Comparison of ENCODE assay signal across 22 cellular contexts in genomic region chr5:139283252-139284166, GRCh38. TPM values are rescaled to one million over a fixed set of nuclear protein-coding genes. Genes with fewer than 3 reads are reported as not detected.
DNase-seq lines count a peak whose midpoint lies in the region; ATAC-seq, FAIRE-seq and TF ChIP-seq lines count a peak whose summit lies in the region.
"Had no signal": no experiment of that assay in that cellular context is flagged by ENCODE, and none has a peak within 500 bp of the region (broad histone marks: within the 10 kb centered on the region; RNA-seq: fewer than 3 reads in every experiment).

No MANE protein-coding gene starts in this region.

- DNase-seq in GM12891 (ENCODE audit: insufficient read length, low spot score) (no peak), WTC11 (ENCODE audit: low spot score) (no peak), ureter (ENCODE audit: low spot score) (no peak), KG1 (lab: John Stamatoyannopoulos, UW) (no peak)
- DNase-seq in CD8-positive, alpha-beta memory T cell = no peak
- DNase-seq in central memory CD4-positive, alpha-beta T cell = no peak
- DNase-seq: activated CD4-positive, CD25-positive, alpha-beta regulatory T cell treated with anti-CD3 and anti-CD28 coated beads, Interleukin-2, amount 50 U/mL, for 72 hours; adrenal gland; brain microvascular endothelial cell; cortex of kidney; DMS79 treated with DMSO at 0.1 percent for 48 hours; KBM-7; kidney glomerular epithelial cell; NCI-H1436 treated with DMSO at 0.1 percent for 48 hours; NCI-H524; nucleus accumbens; stimulated activated CD4-positive, alpha-beta T cell treated with anti-CD3 and anti-CD28 coated beads, Interleukin-4, amount 100 ng/mL, for 1 hour; stimulated activated naive CD4-positive, alpha-beta T cell treated with Interleukin-2 at 50 U/mL for 16 hours had no signal

- TF ChIP-seq POLR2A in GM12891 (IDR thresholded peaks at IDR 0.05; ENCODE audit: low read depth, low read length) = peak; percentile 33

- H3K27me3 Mint-ChIP-seq in WTC11 (ENCODE audit: low read depth) = no peaks in the 10 kb centered on the region
- H3K27me3 Mint-ChIP-seq in CD8-positive, alpha-beta memory T cell = no peaks in the 10 kb centered on the region

- H3K4me2 ChIP-seq in DOHH2 (ENCODE audit: low read length) = no peak overlapping the region

- H3K9me3 Mint-ChIP-seq in WTC11 = no peaks in the 10 kb centered on the region
- H3K9me3 Mint-ChIP-seq in CD8-positive, alpha-beta memory T cell = peaks cover 0 to 8% (median 0%) of the 10 kb centered on the region in 5 donors

- peaks cover 15% of the 10 kb centered on the region for H3K4me1 Mint-ChIP-seq in WTC11
- H3K4me1 Mint-ChIP-seq in CD8-positive, alpha-beta memory T cell = peaks cover 0 to 7% (median 0%) of the 10 kb centered on the region in 3 donors

- no peaks in the 10 kb centered on the region for H3K9me2 ChIP-seq in DOHH2 (replicated peaks; ENCODE audit: control insufficient read depth, low read length)

- H3K27ac Mint-ChIP-seq in WTC11 = peak overlapping the region; percentile 46
- peak overlapping the region in 2 of 8 donors; percentile 3 to 32 for H3K27ac Mint-ChIP-seq in CD8-positive, alpha-beta memory T cell

- peaks cover 18% of the 10 kb centered on the region; the same call in 1 of the 2 replicates for H4K20me1 ChIP-seq in DOHH2 (ENCODE audit: control insufficient read depth, insufficient read depth, low read depth, low read length)

- no peaks in the 10 kb centered on the region for H3K9me3 ChIP-seq in DOHH2 (ENCODE audit: control insufficient read depth, insufficient read depth, low read length)
- H3K9me3 ChIP-seq in iPS-20b (ENCODE audit: insufficient read depth, low read depth, low read length) = no peaks in the 10 kb centered on the region
- H3K9me3 ChIP-seq in CD8-positive, alpha-beta memory T cell (ENCODE audit: low read length) = no peaks in the 10 kb centered on the region
- H3K9me3 ChIP-seq: adrenal gland had no signal

- H3K4me1 ChIP-seq in DOHH2 (ENCODE audit: control insufficient read depth, low read length) (peaks cover 32% of the 10 kb centered on the region), iPS-20b (ENCODE audit: insufficient read depth, low read length) (peaks cover 2% of the 10 kb centered on the region; the same call in 1 of the 2 replicates)
- H3K4me1 ChIP-seq in CD8-positive, alpha-beta memory T cell (ENCODE audit: insufficient read depth, low read length) = no peaks in the 10 kb centered on the region

- peaks cover 27% of the 10 kb centered on the region for H3K79me2 ChIP-seq in DOHH2 (ENCODE audit: control insufficient read depth, low read length)

- peaks cover 93% of the 10 kb centered on the region for H3F3A ChIP-seq in DOHH2 (ENCODE audit: control insufficient read depth, insufficient read depth)

- H3K36me3 ChIP-seq in DOHH2 (ENCODE audit: control insufficient read depth, low read length) (peaks cover 71% of the 10 kb centered on the region), iPS-20b (ENCODE audit: insufficient read depth, low read depth, low read length) (peaks cover 75% of the 10 kb centered on the region)
- peaks cover 14% of the 10 kb centered on the region for H3K36me3 ChIP-seq in CD8-positive, alpha-beta memory T cell (ENCODE audit: insufficient read depth, low read length)

- FAIRE-seq in GM12891 (lab: Jason Lieb, UNC) = peak; percentile 31
- FAIRE-seq: RCC 7860 had no signal

- ATAC-seq in WTC11 = no peak

- peak overlapping the region; percentile 8; the same call in 1 of the 2 replicates for H3K27ac ChIP-seq in DOHH2 (ENCODE audit: low read depth, low read length)
- H3K27ac ChIP-seq in iPS-20b (ENCODE audit: low read length) = no peak overlapping the region
- no peak overlapping the region for H3K27ac ChIP-seq in CD8-positive, alpha-beta memory T cell (ENCODE audit: low read depth, low read length)
- H3K27ac ChIP-seq: adrenal gland, brain microvascular endothelial cell, tibial nerve had no signal

- H3K9ac ChIP-seq in iPS-20b (ENCODE audit: low read depth, low read length) = 0 out of 2 replicates have a peak overlapping the region, but pooled peaks have one; percentile 13

- POLR2A ChIA-PET in WTC11 (lab: Charles Lee) = interaction anchor here (0.7 kb wide), 1 partner anchor 10 kb away, joined by 4 read pairs; no protein-coding TSS in a partner anchor
- POLR2A ChIA-PET in CD8-positive, alpha-beta memory T cell (lab: Charles Lee) = no interaction called here

- no peaks in the 10 kb centered on the region for H3K27me3 ChIP-seq in DOHH2 (ENCODE audit: control insufficient read depth, low read length)
- H3K27me3 ChIP-seq in iPS-20b (ENCODE audit: insufficient read depth, low read length) = no peaks in the 10 kb centered on the region
- H3K27me3 ChIP-seq in CD8-positive, alpha-beta memory T cell (ENCODE audit: insufficient read depth, low read length, poor library complexity, severe bottlenecking) = no peaks in the 10 kb centered on the region
- H3K27me3 ChIP-seq: adrenal gland, brain microvascular endothelial cell, tibial nerve had no signal

- TF ChIP-seq CTCF in DOHH2 (IDR thresholded peaks at IDR 0.05; ENCODE audit: low read depth, low read length, poor library complexity, severe bottlenecking) (no peak), WTC11 (IDR thresholded peaks at IDR 0.05) (no peak)

- CTCF ChIA-PET in WTC11 (lab: Charles Lee) = no interaction called here
- CTCF ChIA-PET in CD8-positive, alpha-beta memory T cell (lab: Charles Lee) = no interaction called here

- H3K36me3 Mint-ChIP-seq in WTC11 = peaks cover 78% of the 10 kb centered on the region
- peaks cover 13 to 59% (median 13%) of the 10 kb centered on the region in 3 donors for H3K36me3 Mint-ChIP-seq in CD8-positive, alpha-beta memory T cell

- H3K4me3 ChIP-seq in DOHH2 (ENCODE audit: low read length) = no peak overlapping the region
- H3K4me3 ChIP-seq in iPS-20b (ENCODE audit: low read length) = no peak overlapping the region
- no peak overlapping the region for H3K4me3 ChIP-seq in CD8-positive, alpha-beta memory T cell (ENCODE audit: low read length)
- H3K4me3 ChIP-seq: adrenal gland, tibial nerve had no signal

- H3K4me3 Mint-ChIP-seq in WTC11 = no peak overlapping the region
- H3K4me3 Mint-ChIP-seq in CD8-positive, alpha-beta memory T cell = no peak overlapping the region

TF ChIP-seq in GM12891, 5 proteins besides CTCF, POLR2A, EP300 and RAD21:
- TF ChIP-seq POU2F2 (IDR thresholded peaks at IDR 0.05; ENCODE audit: low read depth, low read length) (no peak), PAX5 (IDR thresholded peaks at IDR 0.05; ENCODE audit: insufficient read depth, low read length, severe bottlenecking) (no peak), TAF1 (IDR thresholded peaks at IDR 0.05; ENCODE audit: low read depth, low read length) (no peak), POLR2AphosphoS5 (IDR thresholded peaks at IDR 0.05; ENCODE audit: low read depth, low read length) (peak; percentile 43; the same call in 1 of the 2 replicates)

TF ChIP-seq in WTC11, 78 proteins besides CTCF, POLR2A, EP300 and RAD21 (continues in another document):
- TF ChIP-seq NR2C2 (CRISPR knock-in tag; IDR thresholded peaks at IDR 0.05) (no peak), NR3C1 (CRISPR knock-in tag; conservative IDR thresholded peaks at IDR 0.05; ENCODE audit: low read depth) (no peak), ZNF671 (CRISPR knock-in tag; IDR thresholded peaks at IDR 0.05) (0 out of 2 replicates have a peak, but pooled peaks have one; percentile 20), GABPB1 (CRISPR knock-in tag; IDR thresholded peaks at IDR 0.05) (no peak), TP53 (CRISPR knock-in tag; IDR thresholded peaks at IDR 0.05) (no peak), SMAD4 (CRISPR knock-in tag; IDR thresholded peaks at IDR 0.05) (no peak), JAZF1 (CRISPR knock-in tag; IDR thresholded peaks at IDR 0.05) (no peak), ATF3 (CRISPR knock-in tag; conservative IDR thresholded peaks at IDR 0.05) (no peak), USF2 (CRISPR knock-in tag; IDR thresholded peaks at IDR 0.05) (no peak), NFATC4 (CRISPR knock-in tag; IDR thresholded peaks at IDR 0.05) (no peak), MYBL2 (CRISPR knock-in tag; IDR thresholded peaks at IDR 0.05) (peak; percentile 27; the same call in 1 of the 2 replicates)
- TF ChIP-seq, protein P1, sequence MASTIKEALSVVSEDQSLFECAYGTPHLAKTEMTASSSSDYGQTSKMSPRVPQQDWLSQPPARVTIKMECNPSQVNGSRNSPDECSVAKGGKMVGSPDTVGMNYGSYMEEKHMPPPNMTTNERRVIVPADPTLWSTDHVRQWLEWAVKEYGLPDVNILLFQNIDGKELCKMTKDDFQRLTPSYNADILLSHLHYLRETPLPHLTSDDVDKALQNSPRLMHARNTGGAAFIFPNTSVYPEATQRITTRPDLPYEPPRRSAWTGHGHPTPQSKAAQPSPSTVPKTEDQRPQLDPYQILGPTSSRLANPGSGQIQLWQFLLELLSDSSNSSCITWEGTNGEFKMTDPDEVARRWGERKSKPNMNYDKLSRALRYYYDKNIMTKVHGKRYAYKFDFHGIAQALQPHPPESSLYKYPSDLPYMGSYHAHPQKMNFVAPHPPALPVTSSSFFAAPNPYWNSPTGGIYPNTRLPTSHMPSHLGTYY (CRISPR knock-in tag; IDR thresholded peaks at IDR 0.05) = no peak
- TF ChIP-seq, protein P2, sequence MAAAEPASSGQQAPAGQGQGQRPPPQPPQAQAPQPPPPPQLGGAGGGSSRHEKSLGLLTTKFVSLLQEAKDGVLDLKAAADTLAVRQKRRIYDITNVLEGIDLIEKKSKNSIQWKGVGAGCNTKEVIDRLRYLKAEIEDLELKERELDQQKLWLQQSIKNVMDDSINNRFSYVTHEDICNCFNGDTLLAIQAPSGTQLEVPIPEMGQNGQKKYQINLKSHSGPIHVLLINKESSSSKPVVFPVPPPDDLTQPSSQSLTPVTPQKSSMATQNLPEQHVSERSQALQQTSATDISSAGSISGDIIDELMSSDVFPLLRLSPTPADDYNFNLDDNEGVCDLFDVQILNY (CRISPR knock-in tag; IDR thresholded peaks at IDR 0.05) = no peak

RNA-seq across cellular contexts. Expression of gene MATR3, which starts 10.0 kb away (rescaled TPM):
- 152 TPM for polyA plus RNA-seq in GM12891 (2012; ENCODE audit: low read depth, missing spikeins)
- total RNA-seq in WTC11 (2021) (228 to 290 TPM (median 233 TPM) in 3 replicates), ureter (259 TPM)
- 100 to 1,000 TPM; 184 to 199 TPM for total RNA-seq in CD8-positive, alpha-beta memory T cell
- 364 TPM for polyA plus RNA-seq in CD8-positive, alpha-beta memory T cell

RNA-seq across cellular contexts. Expression of gene PAIP2, which starts 58.1 kb away (rescaled TPM):
- 128 TPM for polyA plus RNA-seq in GM12891 (2012; ENCODE audit: low read depth, missing spikeins)
- total RNA-seq in WTC11 (2021) (122 to 126 TPM (median 126 TPM) in 3 replicates), ureter (75.6 TPM)
- 10 to 100 TPM; 67.9 to 77.0 TPM for total RNA-seq in CD8-positive, alpha-beta memory T cell
- 342 TPM for polyA plus RNA-seq in CD8-positive, alpha-beta memory T cell
